Comparison of ENCODE assay signal across 17 cellular contexts in genomic region chr19:31639306-31639705, GRCh38.
"Had no signal": no experiment of that assay in that cellular context is flagged by ENCODE, and none has a peak within 500 bp of the region (broad histone marks: within the 10 kb centered on the region; RNA-seq: fewer than 3 reads in every experiment).

No MANE protein-coding gene starts in this region.

- H3K4me3 ChIP-seq: breast epithelium, esophagus squamous epithelium, heart right ventricle, lung, mucosa of descending colon, transverse colon, vagina had no signal

- H3K9me3 ChIP-seq: breast epithelium, esophagus squamous epithelium, heart right ventricle, mucosa of descending colon, transverse colon, vagina had no signal

- H3K4me1 ChIP-seq: breast epithelium, heart right ventricle, transverse colon, vagina had no signal

- H3K27me3 ChIP-seq: breast epithelium, esophagus squamous epithelium, transverse colon, vagina had no signal

- H3K27ac ChIP-seq: breast epithelium, esophagus squamous epithelium, heart right ventricle, transverse colon, vagina had no signal

- H3K36me3 ChIP-seq: breast epithelium, esophagus squamous epithelium, heart right ventricle, transverse colon, vagina had no signal

- DNase-seq: activated CD4-positive, alpha-beta T cell treated with anti-CD3 and anti-CD28 coated beads, Interleukin-2, amount 50 U/mL, for 1 hour; activated CD4-positive, CD25-positive, alpha-beta regulatory T cell; activated naive CD4-positive, alpha-beta T cell; activated naive CD8-positive, alpha-beta T cell treated with anti-CD3 and anti-CD28 coated beads, Interleukin-2, amount 10 ng/mL, durations not matched to agents 7 days and 5 days; activated T-cell treated with anti-CD3 and anti-CD28 coated beads for 4 hours; cerebellar nuclear complex; effector CD8-positive, alpha-beta T cell; esophagus squamous epithelium; heart right ventricle; mucosa of descending colon; natural killer cell; posterior cingulate gyrus; retina; transverse colon had no signal
